ENCODE assay signal across 10 cellular contexts in the genomic region with DNA sequence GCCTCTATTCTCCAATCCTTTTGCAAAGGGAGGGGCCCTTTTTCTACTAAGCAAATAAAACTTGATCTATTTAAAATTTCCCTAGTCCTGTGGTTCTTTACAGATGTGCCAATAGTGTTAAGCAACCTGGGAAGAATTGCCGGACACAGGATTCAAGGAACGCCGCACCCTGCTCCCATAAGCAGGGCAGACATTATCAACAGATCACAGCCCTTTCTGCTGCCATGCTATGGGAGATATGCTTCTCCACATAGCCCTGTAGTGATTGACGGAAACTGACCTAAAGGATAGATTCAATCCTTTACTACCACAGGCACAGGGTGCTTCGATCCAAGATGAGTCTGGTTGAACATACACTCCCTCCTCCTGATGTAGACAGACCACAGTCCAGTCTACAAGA.
DNase-seq lines count a peak whose midpoint lies in the region; ATAC-seq lines count a peak whose summit lies in the region.
"Had no signal": no experiment of that assay in that cellular context is flagged by ENCODE, and none has a peak within 500 bp of the region (broad histone marks: within the 10 kb centered on the region; RNA-seq: fewer than 3 reads in every experiment).

No MANE protein-coding gene starts in this region.

- peak overlapping the region; percentile 89 for H3K27ac Mint-ChIP-seq in activated T-cell treated with anti-CD3 and anti-CD28 coated beads, Interleukin-2, amount 50 U/mL, for 24 hours
- peak overlapping the region; percentile 94 for H3K27ac Mint-ChIP-seq in T-helper 17 cell
- peak overlapping the region; percentile 85 for H3K27ac Mint-ChIP-seq in stimulated activated effector memory CD8-positive, alpha-beta T cell treated with anti-CD3 and anti-CD28 coated beads, Interleukin-12 subunit alpha, Interleukin-12 subunit beta, amount 100 ng/mL, for 72 hours

- H3K4me3 Mint-ChIP-seq in activated T-cell treated with anti-CD3 and anti-CD28 coated beads, Interleukin-2, amount 50 U/mL, for 24 hours: no peak overlapping the region
- peak overlapping the region; percentile 79 for H3K4me3 Mint-ChIP-seq in T-helper 17 cell
- H3K4me3 Mint-ChIP-seq in stimulated activated effector memory CD8-positive, alpha-beta T cell treated with anti-CD3 and anti-CD28 coated beads, Interleukin-12 subunit alpha, Interleukin-12 subunit beta, amount 100 ng/mL, for 72 hours: peak overlapping the region; percentile 41
- H3K4me3 Mint-ChIP-seq: neural crest cell had no signal

- H3K4me1 Mint-ChIP-seq in activated T-cell treated with anti-CD3 and anti-CD28 coated beads, Interleukin-2, amount 50 U/mL, for 24 hours (ENCODE audit: low read depth): peaks cover 93% of the 10 kb centered on the region
- peaks cover 52% of the 10 kb centered on the region for H3K4me1 Mint-ChIP-seq in T-helper 17 cell
- H3K4me1 Mint-ChIP-seq in stimulated activated effector memory CD8-positive, alpha-beta T cell treated with anti-CD3 and anti-CD28 coated beads, Interleukin-12 subunit alpha, Interleukin-12 subunit beta, amount 100 ng/mL, for 72 hours: peaks cover 92% of the 10 kb centered on the region

- ATAC-seq in HG02870 (IDR thresholded peaks at IDR 0.05; ENCODE audit: unreplicated experiment) (peak; percentile 22), T-helper 17 cell (peak; percentile 9)
- peak; percentile 4 for ATAC-seq in stimulated activated effector memory CD8-positive, alpha-beta T cell treated with anti-CD3 and anti-CD28 coated beads, Interleukin-12 subunit alpha, Interleukin-12 subunit beta, amount 100 ng/mL, for 72 hours

- peaks cover 95% of the 10 kb centered on the region for H3K36me3 Mint-ChIP-seq in activated T-cell treated with anti-CD3 and anti-CD28 coated beads, Interleukin-2, amount 50 U/mL, for 24 hours (ENCODE audit: low read depth)
- peaks cover 6% of the 10 kb centered on the region for H3K36me3 Mint-ChIP-seq in T-helper 17 cell (ENCODE audit: low read depth)
- H3K36me3 Mint-ChIP-seq in stimulated activated effector memory CD8-positive, alpha-beta T cell treated with anti-CD3 and anti-CD28 coated beads, Interleukin-12 subunit alpha, Interleukin-12 subunit beta, amount 100 ng/mL, for 72 hours: peaks cover 88% of the 10 kb centered on the region

- H3K9me3 ChIP-seq in T-helper 17 cell (ENCODE audit: control insufficient read depth, low read length, poor library complexity, severe bottlenecking): no peaks in the 10 kb centered on the region

- no peaks in the 10 kb centered on the region for H3K27me3 Mint-ChIP-seq in activated T-cell treated with anti-CD3 and anti-CD28 coated beads, Interleukin-2, amount 50 U/mL, for 24 hours
- H3K27me3 Mint-ChIP-seq in T-helper 17 cell: no peaks in the 10 kb centered on the region

- no peak for DNase-seq in activated T-cell treated with anti-CD3 and anti-CD28 coated beads, Interleukin-2, amount 50 U/mL, for 24 hours
- DNase-seq in activated T-cell treated with anti-CD3 and anti-CD28 coated beads, Interleukin-2, amount 50 U/mL, for 1 hour: no peak
- DNase-seq in T-helper 17 cell (no peak), SHP77 treated with DMSO at 0.1 percent for 48 hours (lab: John Stamatoyannopoulos, UW) (no peak), GDM1 (lab: John Stamatoyannopoulos, UW) (no peak)
- no peak for DNase-seq in stimulated activated effector memory CD8-positive, alpha-beta T cell treated with anti-CD3 and anti-CD28 coated beads, Interleukin-12 subunit alpha, Interleukin-12 subunit beta, amount 100 ng/mL, for 72 hours (ENCODE audit: low spot score in 2 of 2)
- no peak for DNase-seq in NK-92 treated with Interleukin-12 subunit alpha and Interleukin-12 subunit beta, amount 100 ng/mL, for 24 hours (lab: John Stamatoyannopoulos, UW)
- DNase-seq: SIG-M5 had no signal

- no peaks in the 10 kb centered on the region for H3K9me3 Mint-ChIP-seq in activated T-cell treated with anti-CD3 and anti-CD28 coated beads, Interleukin-2, amount 50 U/mL, for 24 hours
- H3K9me3 Mint-ChIP-seq in stimulated activated effector memory CD8-positive, alpha-beta T cell treated with anti-CD3 and anti-CD28 coated beads, Interleukin-12 subunit alpha, Interleukin-12 subunit beta, amount 100 ng/mL, for 72 hours: no peaks in the 10 kb centered on the region
- H3K9me3 Mint-ChIP-seq: neural crest cell had no signal
